ENCODE assay signal across 23 cellular contexts in the genomic region with DNA sequence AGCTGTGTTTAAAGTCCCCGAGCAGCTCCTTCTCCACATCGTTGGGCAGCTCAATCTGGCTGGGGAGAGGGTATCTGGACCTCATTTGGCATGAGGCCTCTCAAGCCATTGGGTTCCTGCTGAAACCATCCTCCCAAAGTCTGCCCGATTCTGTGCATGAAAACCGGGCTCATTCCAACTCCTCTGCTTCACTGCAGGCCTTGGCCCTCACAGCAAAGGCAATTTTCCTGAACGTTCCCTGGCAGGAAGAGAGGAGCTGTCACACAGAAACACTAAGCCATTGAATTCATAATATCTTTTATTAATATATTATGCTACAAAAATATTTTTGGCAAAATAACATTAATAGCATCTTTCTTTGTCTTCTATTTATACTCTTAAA.
DNase-seq lines count a peak whose midpoint lies in the region; ATAC-seq and TF ChIP-seq lines count a peak whose summit lies in the region.
"Had no signal": no experiment of that assay in that cellular context is flagged by ENCODE, and none has a peak within 500 bp of the region (broad histone marks: within the 10 kb centered on the region; RNA-seq: fewer than 3 reads in every experiment).

No MANE protein-coding gene starts in this region.

- no peak overlapping the region for H2AK9ac ChIP-seq in IMR-90 (replicated peaks; ENCODE audit: low read depth, low read length, poor library complexity)

- H3K4me3 ChIP-seq in IMR-90 (ENCODE audit: insufficient read depth, low read depth, low read length) (no peak overlapping the region), neural progenitor cell (no peak overlapping the region), tibial artery (peak overlapping the region; percentile 23 to 35)
- H3K4me3 ChIP-seq: A549, K562, PC-9, SJCRH30 had no signal

- no peaks in the 10 kb centered on the region for H4K20me1 ChIP-seq in IMR-90 (ENCODE audit: insufficient read depth, low read length)
- no peaks in the 10 kb centered on the region for H4K20me1 ChIP-seq in neural progenitor cell (ENCODE audit: low read depth)

- H3K4me3 Mint-ChIP-seq in neural progenitor cell: no peak overlapping the region
- H3K4me3 Mint-ChIP-seq: CD4-positive, alpha-beta memory T cell had no signal

- H3K9me1 ChIP-seq in IMR-90 (ENCODE audit: insufficient read depth, low read length): no peaks in the 10 kb centered on the region

- no peak overlapping the region for H2BK120ac ChIP-seq in IMR-90 (ENCODE audit: low read depth, low read length)

- peaks cover 14% of the 10 kb centered on the region for H3K27me3 Mint-ChIP-seq in neural progenitor cell (ENCODE audit: insufficient read depth, low read depth)

- CTCF ChIA-PET in IMR-90 (lab: Yijun Ruan, JAX): interaction anchor here (0.6 kb wide), 1 partner anchor 579 kb away, joined by 4 read pairs; no protein-coding TSS in a partner anchor

- no peak for TF ChIP-seq RAD21 in IMR-90 (IDR thresholded peaks at IDR 0.05; ENCODE audit: low read length)

- H3K79me2 ChIP-seq in neural progenitor cell (ENCODE audit: low read depth): no peaks in the 10 kb centered on the region

- H3K36me3 ChIP-seq in IMR-90 (ENCODE audit: control insufficient read depth, insufficient read depth, low read length) (no peaks in the 10 kb centered on the region), neural progenitor cell (no peaks in the 10 kb centered on the region), tibial artery (peaks cover 0 to under 1% (median 0%) of the 10 kb centered on the region in 3 donors)
- H3K36me3 ChIP-seq: SJCRH30 had no signal

- H4K5ac ChIP-seq in IMR-90 (ENCODE audit: low read depth, low read length): no peak overlapping the region

- H3K14ac ChIP-seq in IMR-90 (replicated peaks; ENCODE audit: low read depth, low read length): no peak overlapping the region

- no peak overlapping the region for H3K18ac ChIP-seq in IMR-90 (ENCODE audit: low read depth, low read length)

- H4K91ac ChIP-seq in IMR-90 (ENCODE audit: insufficient read depth, low read depth, low read length): no peak overlapping the region

- WGBS in IMR-90 (ENCODE audit: extremely low coverage in 2 of 2, insufficient read length in 1 of 2), 2 experiments: no CpG with 5 or more reads among the region's 5 CpGs

- H3K9me3 Mint-ChIP-seq in neural progenitor cell: no peaks in the 10 kb centered on the region
- H3K9me3 Mint-ChIP-seq: CD4-positive, alpha-beta memory T cell had no signal

- POLR2A ChIA-PET in IMR-90 (lab: Charles Lee; ENCODE audit: unreplicated experiment): no interaction called here

- H3K27me3 ChIP-seq in IMR-90 (ENCODE audit: control insufficient read depth, insufficient read depth, low read length): peaks cover 5% of the 10 kb centered on the region; the same call in 1 of the 2 replicates
- H3K27me3 ChIP-seq in neural progenitor cell: no peaks in the 10 kb centered on the region
- no peaks in the 10 kb centered on the region for H3K27me3 ChIP-seq in tibial artery
- H3K27me3 ChIP-seq: SJCRH30 had no signal

- no peak overlapping the region for H2BK5ac ChIP-seq in IMR-90 (ENCODE audit: low read depth, low read length, poor library complexity, severe bottlenecking)

- H3F3A ChIP-seq in neural progenitor cell (ENCODE audit: low read depth): no peaks in the 10 kb centered on the region

- H3K27ac Mint-ChIP-seq in neural progenitor cell: peak overlapping the region; percentile 61
- H3K27ac Mint-ChIP-seq: CD4-positive, alpha-beta memory T cell had no signal

- DNase-seq in IMR-90: no peak
- DNase-seq in cerebellum (ENCODE audit: low spot score): peak; percentile 26
- no peak for DNase-seq in neural progenitor cell (ENCODE audit: low spot score)
- no peak for DNase-seq in tibial artery
- DNase-seq in NCI-H2081 (lab: John Stamatoyannopoulos, UW): no peak
- DNase-seq in HuH-7.5 (ENCODE audit: low spot score): no peak
- DNase-seq: AML-193; CD4-positive, alpha-beta memory T cell; COR-L47; GDM1; HCEC 1CT; NCI-H1105 treated with DMSO at 0.1 percent for 48 hours; NCI-H2029; NCI-H446 treated with DMSO at 0.1 percent for 48 hours; NCI-H526; NCI-H82; PC-9; SJCRH30 had no signal

- H3K4me2 ChIP-seq in IMR-90 (ENCODE audit: low read depth, low read length) (no peak overlapping the region), neural progenitor cell (no peak overlapping the region)
- H3K4me2 ChIP-seq: A549, PC-9 had no signal

- no peak overlapping the region for H3K23ac ChIP-seq in IMR-90 (ENCODE audit: low read depth, low read length)

- H3K36me3 Mint-ChIP-seq in neural progenitor cell: no peaks in the 10 kb centered on the region
- H3K36me3 Mint-ChIP-seq: CD4-positive, alpha-beta memory T cell had no signal

- no peak overlapping the region for H4K8ac ChIP-seq in IMR-90 (ENCODE audit: low read depth in 2 of 2, low read length in 2 of 2)

- no peak overlapping the region for H2BK20ac ChIP-seq in IMR-90 (ENCODE audit: low read depth, low read length)

- no peak overlapping the region for H3K27ac ChIP-seq in IMR-90 (ENCODE audit: insufficient read depth, low read length)
- H3K27ac ChIP-seq in neural progenitor cell: no peak overlapping the region
- H3K27ac ChIP-seq in tibial artery: peak overlapping the region; percentile 84 to 90
- H3K27ac ChIP-seq: A549, PC-9, SJCRH30 had no signal

- H3K4me1 Mint-ChIP-seq in neural progenitor cell: peaks cover 10% of the 10 kb centered on the region
- H3K4me1 Mint-ChIP-seq: CD4-positive, alpha-beta memory T cell had no signal

- H3K4me1 ChIP-seq in IMR-90 (ENCODE audit: control insufficient read depth, insufficient read depth, low read length): no peaks in the 10 kb centered on the region
- peaks cover 4% of the 10 kb centered on the region for H3K4me1 ChIP-seq in neural progenitor cell
- H3K4me1 ChIP-seq in tibial artery: peaks cover 0 to 83% (median 62%) of the 10 kb centered on the region in 4 donors
- H3K4me1 ChIP-seq: A549 had no signal

- no peaks in the 10 kb centered on the region for H3K9me3 ChIP-seq in IMR-90 (ENCODE audit: control insufficient read depth, insufficient read depth, low read length)
- no peaks in the 10 kb centered on the region for H3K9me3 ChIP-seq in neural progenitor cell (ENCODE audit: low read depth)
- no peaks in the 10 kb centered on the region for H3K9me3 ChIP-seq in tibial artery
- H3K9me3 ChIP-seq: A549, SJCRH30 had no signal

- no peaks in the 10 kb centered on the region for H3K79me1 ChIP-seq in IMR-90 (ENCODE audit: low read depth in 1 of 2, low read length in 2 of 2)

- intact Hi-C loops in IMR-90 (cut with micrococcal nuclease) (no loop called here), tibial artery (cut with DNase I; ENCODE audit: low total_unique reads) (no loop called here)

- H2AFZ ChIP-seq in IMR-90 (replicated peaks; ENCODE audit: low read length, poor library complexity) (peak overlapping the region; percentile 5), neural progenitor cell (replicated peaks) (no peak overlapping the region)
- H2AFZ ChIP-seq: PC-9 had no signal

- ATAC-seq in IMR-90 (ENCODE audit: low read depth): no peak
- no peak for ATAC-seq in GM21723 (IDR thresholded peaks at IDR 0.05; ENCODE audit: unreplicated experiment)
- ATAC-seq: A549, Right ventricle myocardium inferior, SK-N-SH treated with all-trans-retinoic acid at 6 μM for 48 hours had no signal

- no peak overlapping the region for H3K56ac ChIP-seq in IMR-90 (ENCODE audit: extremely low read depth, insufficient read depth, low read length)

- TF ChIP-seq CTCF in IMR-90 (conservative IDR thresholded peaks at IDR 0.05; ENCODE audit: low read depth, low read length) (no peak), neural progenitor cell (IDR thresholded peaks at IDR 0.05) (no peak), tibial artery (IDR thresholded peaks at IDR 0.05) (no peak)

- no TSS peak for BruUV-seq in IMR-90 (replicated peaks; lab: Mats Ljungman, UMichigan)

- TF ChIP-seq POLR2A in IMR-90 (IDR thresholded peaks at IDR 0.05; ENCODE audit: low read depth, low read length): no peak

- no peak overlapping the region for H3K4ac ChIP-seq in IMR-90 (ENCODE audit: low read depth, low read length)

- H2BK15ac ChIP-seq in IMR-90 (ENCODE audit: low read depth, low read length): no peak overlapping the region

- dilution Hi-C loops in IMR-90 (cut with HindIII; ENCODE audit: low sequenced_read_pairs, unreplicated experiment): no loop called here

- in situ Hi-C loops in IMR-90 (cut with MboI; ENCODE audit: low sequenced_read_pairs): no loop called here

- H2AK5ac ChIP-seq in IMR-90 (ENCODE audit: low read depth, low read length): no peak overlapping the region

- H3K9ac ChIP-seq in IMR-90 (ENCODE audit: low read depth, low read length): no peak overlapping the region
- no peak overlapping the region for H3K9ac ChIP-seq in neural progenitor cell

TF ChIP-seq in IMR-90, 13 proteins besides CTCF, POLR2A, EP300 and RAD21:
- TF ChIP-seq RCOR1 (IDR thresholded peaks at IDR 0.05; ENCODE audit: insufficient replicate concordance, low read length): no peak

Comparison
In these comparisons a context has a peak if more than half of its experiments do, and no peak if none do; other contexts are left out.
1. H3K27ac ChIP-seq: peak in tibial artery (2 of 2); none in IMR-90 (single experiment) and neural progenitor cell (single experiment).
2. H3K4me3 ChIP-seq: peak in tibial artery (2 of 2); none in IMR-90 (single experiment) and neural progenitor cell (single experiment).